Comparison of ENCODE assay signal across 2 cellular contexts in genomic region chrX:43605351-43605750, GRCh38.
TF ChIP-seq lines count a peak whose summit lies in the region.

No MANE protein-coding gene starts in this region.

TF ChIP-seq in HepG2, 621 proteins besides CTCF, POLR2A, EP300 and RAD21:
- TF ChIP-seq ZNF331 (CRISPR knock-in tag; IDR thresholded peaks at IDR 0.05) (no peak), ATF2 (CRISPR knock-in tag; IDR thresholded peaks at IDR 0.05) (no peak), ZNF451 (CRISPR knock-in tag; IDR thresholded peaks at IDR 0.05) (no peak), E2F5 (CRISPR knock-in tag; conservative IDR thresholded peaks at IDR 0.05) (no peak), KDM5B (CRISPR knock-in tag; IDR thresholded peaks at IDR 0.05; ENCODE audit: borderline replicate concordance) (no peak), BCL6 (CRISPR knock-in tag; IDR thresholded peaks at IDR 0.05) (peak; percentile 19; the same call in 1 of the 2 replicates), ZNF639 (CRISPR knock-in tag; conservative IDR thresholded peaks at IDR 0.05) (no peak), TAF1 (CRISPR knock-in tag; IDR thresholded peaks at IDR 0.05) (no peak), ZNF773 (CRISPR knock-in tag; IDR thresholded peaks at IDR 0.05; ENCODE audit: borderline replicate concordance) (no peak)

TF ChIP-seq in K562, 482 proteins besides CTCF, POLR2A, EP300 and RAD21:
- TF ChIP-seq USF2 (CRISPR knock-in tag; IDR thresholded peaks at IDR 0.05) = no peak
